In genomic region chr7:22782616-22783232, GRCh38 we compare ENCODE assay signal across 8 cellular contexts. TPM values are rescaled to one million over a fixed set of nuclear protein-coding genes. Genes with fewer than 3 reads are reported as not detected.
DNase-seq lines count a peak whose midpoint lies in the region; ATAC-seq and TF ChIP-seq lines count a peak whose summit lies in the region.

No MANE protein-coding gene starts in this region.

- H3K9ac ChIP-seq in OCI-LY3 (ENCODE audit: low read length) (no peak overlapping the region), fibroblast of lung (ENCODE audit: insufficient read depth, low read length) (no peak overlapping the region)

- peak; percentile 60 for ATAC-seq in GM18499 (IDR thresholded peaks at IDR 0.05; ENCODE audit: insufficient read depth, unreplicated experiment)
- peak; percentile 97 for ATAC-seq in HG03159 (IDR thresholded peaks at IDR 0.05; ENCODE audit: unreplicated experiment)
- ATAC-seq in upper lobe of left lung (ENCODE audit: low FRiP score in 2 of 2) = peak in 1 of 2 donors; percentile 74

- H3K4me3 ChIP-seq in OCI-LY3 (ENCODE audit: low read length) (no peak overlapping the region), fibroblast of lung (replicated peaks in 1 of 4; ENCODE audit: control extremely low read depth in 1 of 4, insufficient read depth in 1 of 4, low read depth in 3 of 4, low read length in 4 of 4) (no peak overlapping the region), upper lobe of left lung (no peak overlapping the region)

- H3K4me1 ChIP-seq in OCI-LY3 (ENCODE audit: low read length) (0 out of 2 replicates have a peak, but pooled peaks cover 2% of the 10 kb centered on the region), fibroblast of lung (ENCODE audit: control insufficient read depth, extremely low read depth, insufficient read depth, low read length) (peaks cover 6% of the 10 kb centered on the region), upper lobe of left lung (no peaks in the 10 kb centered on the region)

- peaks cover 3% of the 10 kb centered on the region for H3K4me1 Mint-ChIP-seq in osteocyte (ENCODE audit: unreplicated experiment)

- H3K36me3 ChIP-seq in OCI-LY3 (replicated peaks; ENCODE audit: low read depth, low read length) = no peaks in the 10 kb centered on the region
- no peaks in the 10 kb centered on the region for H3K36me3 ChIP-seq in fibroblast of lung (ENCODE audit: control insufficient read depth, insufficient read depth, low read length)
- no peaks in the 10 kb centered on the region for H3K36me3 ChIP-seq in upper lobe of left lung

- no peak overlapping the region for H3K27ac Mint-ChIP-seq in osteocyte (ENCODE audit: unreplicated experiment)

- peak; percentile 77 for TF ChIP-seq CTCF in OCI-LY3 (IDR thresholded peaks at IDR 0.05; ENCODE audit: low read depth, low read length)
- TF ChIP-seq CTCF in fibroblast of lung (conservative IDR thresholded peaks at IDR 0.05 in 1 of 2, IDR thresholded peaks at IDR 0.05 in 1 of 2; ENCODE audit: low read depth in 1 of 2, low read length in 2 of 2) = peak; percentile 56 to 80
- peak; percentile 71 for TF ChIP-seq CTCF in osteocyte (IDR thresholded peaks at IDR 0.05)
- TF ChIP-seq CTCF in upper lobe of left lung (IDR thresholded peaks at IDR 0.05) = peak; percentile 60 to 80 (median 73)

- H3K27me3 Mint-ChIP-seq in osteocyte (ENCODE audit: unreplicated experiment) = no peaks in the 10 kb centered on the region

- 51% methylated on average over 7 of the region's 7 CpGs for WGBS in upper lobe of left lung, 2 donors

- no peaks in the 10 kb centered on the region for H3K9me3 ChIP-seq in OCI-LY3 (ENCODE audit: insufficient read depth, low read length)
- H3K9me3 ChIP-seq in fibroblast of lung (ENCODE audit: control insufficient read depth, insufficient read depth, low read depth, low read length) = no peaks in the 10 kb centered on the region
- no peaks in the 10 kb centered on the region for H3K9me3 ChIP-seq in upper lobe of left lung

- no peaks in the 10 kb centered on the region for H3K79me2 ChIP-seq in OCI-LY3 (ENCODE audit: low read length)
- no peaks in the 10 kb centered on the region for H3K79me2 ChIP-seq in fibroblast of lung (ENCODE audit: control insufficient read depth, insufficient read depth, low read length)

- H2AFZ ChIP-seq in OCI-LY3 (ENCODE audit: low read depth, low read length) (no peak overlapping the region), fibroblast of lung (ENCODE audit: low read length) (no peak overlapping the region)

- TF ChIP-seq POLR2A in upper lobe of left lung (IDR thresholded peaks at IDR 0.05) = no peak

- H3K27me3 ChIP-seq in OCI-LY3 (ENCODE audit: low read depth, low read length) (no peaks in the 10 kb centered on the region), fibroblast of lung (ENCODE audit: control insufficient read depth, insufficient read depth, low read length) (no peaks in the 10 kb centered on the region), upper lobe of left lung (no peaks in the 10 kb centered on the region)

- DNase-seq in AG08395 (ENCODE audit: low spot score) = peak; percentile 53
- DNase-seq in activated T-cell treated with anti-CD3 and anti-CD28 coated beads for 1 hour (ENCODE audit: low read depth) = peak; percentile 68
- peak; percentile 37 to 55 for DNase-seq in fibroblast of lung (ENCODE audit: low read depth in 2 of 2)
- peak; percentile 87 for DNase-seq in osteocyte (ENCODE audit: extremely low spot score, unreplicated experiment)
- DNase-seq in upper lobe of left lung = peak in 1 of 2 donors; percentile 67

- no peak for TF ChIP-seq EP300 in upper lobe of left lung (IDR thresholded peaks at IDR 0.05)

- H3K36me3 Mint-ChIP-seq in osteocyte (ENCODE audit: unreplicated experiment) = no peaks in the 10 kb centered on the region

- H4K20me1 ChIP-seq in OCI-LY3 (ENCODE audit: insufficient read depth, low read length) (no peaks in the 10 kb centered on the region), fibroblast of lung (ENCODE audit: control insufficient read depth, extremely low read depth, insufficient read depth, low read length) (no peaks in the 10 kb centered on the region)

- H3K9me3 Mint-ChIP-seq in osteocyte (ENCODE audit: unreplicated experiment) = no peaks in the 10 kb centered on the region

- H3K4me2 ChIP-seq in OCI-LY3 (ENCODE audit: low read length) (no peak overlapping the region), fibroblast of lung (ENCODE audit: extremely low read depth, insufficient read depth, low read length) (no peak overlapping the region)

- H3K4me3 Mint-ChIP-seq in osteocyte (ENCODE audit: unreplicated experiment) = no peak overlapping the region

- H3K27ac ChIP-seq in OCI-LY3 (ENCODE audit: low read length) = no peak overlapping the region
- H3K27ac ChIP-seq in fibroblast of lung (ENCODE audit: insufficient read depth, low read length) = no peak overlapping the region
- peak overlapping the region in 1 of 4 donors; percentile 53 for H3K27ac ChIP-seq in upper lobe of left lung

RNA-seq across cellular contexts. Expression of gene TOMM7, which starts 39.9 kb away (rescaled TPM):
- total RNA-seq in fibroblast of lung (239 and 377 TPM in 2 replicates), osteocyte (256 and 292 TPM in 2 replicates), upper lobe of left lung (100 to 1,000 TPM in 5 of 6 donors, 10 to 100 TPM in 1; 42.4 to 387 (median 171) TPM)
- 275 and 279 TPM in 2 replicates for polyA plus RNA-seq in fibroblast of lung
- 1,049 and 1,092 TPM in 2 replicates for polyA plus RNA-seq in fibroblast of lung (2012)
- polyA minus RNA-seq in fibroblast of lung (ENCODE audit: low replicate concordance) = 64.5 and 67.3 TPM in 2 replicates

RNA-seq across cellular contexts. Expression of gene IL6, which starts 55.7 kb away (rescaled TPM):
- total RNA-seq in fibroblast of lung (22.1 and 33.7 TPM in 2 replicates), osteocyte (not detected in 2 replicates), upper lobe of left lung (10 to 100 TPM in 2 of 6 donors, 1 to 10 TPM in 4; 1.6 to 16.6 (median 6.8) TPM)
- 20.2 and 32.1 TPM in 2 replicates for polyA plus RNA-seq in fibroblast of lung
- 14.4 and 28.1 TPM in 2 replicates for polyA plus RNA-seq in fibroblast of lung (2012)
- polyA minus RNA-seq in fibroblast of lung (ENCODE audit: low replicate concordance) = 17.2 and 22.0 TPM in 2 replicates
